7 cellular contexts compared by ENCODE assay signal in the genomic region with DNA sequence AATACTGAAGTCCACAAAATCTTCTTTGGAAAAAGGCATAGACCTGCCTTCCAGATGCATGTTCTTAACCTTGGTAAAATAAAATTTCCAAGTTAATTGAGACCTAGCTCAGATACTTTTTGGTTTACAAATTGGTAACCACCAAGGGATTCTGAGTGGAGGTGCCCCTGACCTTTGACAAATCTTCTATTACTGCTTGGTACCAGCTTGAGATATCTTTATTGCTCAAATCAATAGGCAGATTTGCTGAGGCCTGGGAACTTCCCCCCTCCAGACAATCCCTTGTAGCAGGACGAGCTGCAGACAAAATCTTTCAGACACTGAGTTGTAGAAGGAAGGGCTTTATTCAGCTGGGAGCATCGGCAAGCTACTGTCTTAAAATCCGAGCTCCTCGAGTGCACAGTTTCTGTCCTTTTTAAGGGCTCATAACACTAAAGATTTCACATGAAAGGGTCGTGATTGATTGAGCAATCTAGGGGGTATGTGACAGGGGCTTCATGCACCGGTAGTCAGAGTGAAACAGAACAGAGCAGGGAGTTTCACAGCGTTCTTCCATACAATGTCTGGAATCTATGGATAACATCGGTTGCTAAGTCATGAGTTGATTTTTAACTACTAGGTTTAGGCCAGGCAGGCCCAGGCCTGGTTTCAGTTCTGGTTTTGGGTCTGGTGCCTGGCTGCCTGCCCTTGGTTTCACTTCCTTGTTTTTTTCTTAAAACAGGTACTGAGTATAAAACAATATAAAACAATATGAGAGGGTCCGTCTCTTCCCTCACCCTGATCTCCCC.
DNase-seq lines count a peak whose midpoint lies in the region; ATAC-seq and FAIRE-seq lines count a peak whose summit lies in the region.
"Not testable (repeated sequence)": the region's sequence is repeated elsewhere in the genome, so short reads cannot be mapped to it uniquely, and the experiment has no call there.

No MANE protein-coding gene starts in this region.

- not testable (repeated sequence) for H3K36me3 ChIP-seq in HUES48 (ENCODE audit: control insufficient read depth, insufficient read depth, low read length); iPS-20b (ENCODE audit: insufficient read depth, low read depth, low read length)

- not testable (repeated sequence) for H3K9ac ChIP-seq in HUES48 (ENCODE audit: low read depth, low read length)
- peak overlapping the region; percentile 54; the same call in 1 of the 2 replicates for H3K9ac ChIP-seq in iPS-20b (ENCODE audit: low read depth, low read length)

- H3K4me1 ChIP-seq in HUES48 (ENCODE audit: control insufficient read depth, insufficient read depth, low read length), result peaks cover 28% of the 10 kb centered on the region
- not testable (repeated sequence) for H3K4me1 ChIP-seq in iPS-20b (ENCODE audit: insufficient read depth, low read length)

- FAIRE-seq in GM18507 (lab: Jason Lieb, UNC), result peak; percentile 81

- not testable (repeated sequence) for H3K27me3 ChIP-seq in HUES48 (ENCODE audit: control insufficient read depth, insufficient read depth, low read length); iPS-20b (ENCODE audit: insufficient read depth, low read length)

- H3K27ac ChIP-seq in HUES48 (ENCODE audit: low read depth, low read length) (peak overlapping the region; percentile 89), iPS-20b (ENCODE audit: low read length) (peak overlapping the region; percentile 72)

- not testable (repeated sequence) for H3K9me3 ChIP-seq in HUES48 (ENCODE audit: control insufficient read depth, insufficient read depth, low read length); iPS-20b (ENCODE audit: insufficient read depth, low read depth, low read length)

- not testable (repeated sequence) for DNase-seq in GM18507 (ENCODE audit: extremely low spot score, insufficient read length, low read depth)
- peak; percentile 27 for DNase-seq in OCI-M1 (lab: John Stamatoyannopoulos, UW)

- peak overlapping the region; percentile 40 for H3K4me3 ChIP-seq in HUES48 (ENCODE audit: low read depth, low read length)
- H3K4me3 ChIP-seq in iPS-20b (ENCODE audit: low read length), result peak overlapping the region; percentile 15; the same call in 1 of the 2 replicates

- ATAC-seq in GM19351 (IDR thresholded peaks at IDR 0.05; ENCODE audit: unreplicated experiment) (peak; percentile 90), GM21786 (IDR thresholded peaks at IDR 0.05; ENCODE audit: unreplicated experiment) (peak; percentile 94), HG03064 (IDR thresholded peaks at IDR 0.05; ENCODE audit: low read depth, unreplicated experiment) (peak; percentile 91)
